Comparison of ENCODE assay signal across 1 cellular context in the genomic region with DNA sequence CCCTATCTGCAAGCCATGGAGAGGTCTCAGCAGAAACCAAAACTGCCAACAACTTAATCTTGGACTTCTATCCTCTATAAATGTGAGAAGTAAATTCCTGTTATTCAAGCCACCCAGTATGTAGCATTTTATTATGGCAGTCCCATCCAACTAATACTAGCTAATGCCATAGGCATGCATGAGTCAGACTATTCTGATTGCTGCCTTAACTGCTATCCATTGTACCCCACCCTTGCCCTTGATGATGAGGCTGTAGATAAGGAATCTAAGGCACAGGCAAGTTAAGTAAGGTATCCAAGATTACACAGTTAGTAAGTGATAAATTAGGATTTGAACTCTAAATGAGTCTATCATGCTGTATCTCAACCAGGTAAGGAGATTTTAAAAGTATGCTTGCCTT.
TF ChIP-seq lines count a peak whose summit lies in the region.

No MANE protein-coding gene starts in this region.

TF ChIP-seq in endothelial cell of umbilical vein, 7 proteins besides CTCF, POLR2A, EP300 and RAD21:
- TF ChIP-seq MYC (IDR thresholded peaks at IDR 0.05; ENCODE audit: low read depth, low read length) (no peak), POLR2AphosphoS5 (IDR thresholded peaks at IDR 0.05; ENCODE audit: insufficient read depth, low read depth, low read length) (peak; percentile 33), EZH2 (IDR thresholded peaks at IDR 0.05; ENCODE audit: borderline replicate concordance, low read depth, low read length, severe bottlenecking) (no peak), GATA2 (IDR thresholded peaks at IDR 0.05; ENCODE audit: insufficient read depth, insufficient read length, low read depth, low read length) (peak; percentile 90), JUN (IDR thresholded peaks at IDR 0.05; ENCODE audit: borderline replicate concordance, insufficient read depth, insufficient read length, low read depth) (peak; percentile 43), FOS (IDR thresholded peaks at IDR 0.05; ENCODE audit: borderline replicate concordance, insufficient read depth, low read length) (peak; percentile 86)
- TF ChIP-seq, protein P1, sequence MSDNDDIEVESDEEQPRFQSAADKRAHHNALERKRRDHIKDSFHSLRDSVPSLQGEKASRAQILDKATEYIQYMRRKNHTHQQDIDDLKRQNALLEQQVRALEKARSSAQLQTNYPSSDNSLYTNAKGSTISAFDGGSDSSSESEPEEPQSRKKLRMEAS (IDR thresholded peaks at IDR 0.05; ENCODE audit: insufficient read depth, insufficient read length) = no peak
